In genomic region chr14:31026076-31026394, GRCh38 we compare ENCODE assay signal across 1 cellular context.
TF ChIP-seq lines count a peak whose summit lies in the region.

Gene STRN3 (minus strand): TSS chr14:31026379. CDS start chr14:31026185, 194 bp downstream.

TF ChIP-seq in HCT116, 20 proteins besides CTCF, POLR2A, EP300 and RAD21 (continued from another document):
- TF ChIP-seq REST (IDR thresholded peaks at IDR 0.05; ENCODE audit: low read depth): no peak
- TF ChIP-seq FOSL1 (IDR thresholded peaks at IDR 0.05; ENCODE audit: low read depth): no peak
- no peak for TF ChIP-seq JUND (IDR thresholded peaks at IDR 0.05)
- peak; percentile 69; the same call in 1 of the 2 replicates for TF ChIP-seq ZFX (IDR thresholded peaks at IDR 0.05)
- no peak for TF ChIP-seq CBX3 (IDR thresholded peaks at IDR 0.05; ENCODE audit: low read depth)
- TF ChIP-seq ZNF274 (IDR thresholded peaks at IDR 0.05; ENCODE audit: low read depth, low read length): no peak
- TF ChIP-seq SP1 (IDR thresholded peaks at IDR 0.05; ENCODE audit: low read depth): no peak
